Comparison of ENCODE assay signal across 8 cellular contexts in genomic region chr10:11170993-11171416, GRCh38.
DNase-seq lines count a peak whose midpoint lies in the region; ATAC-seq lines count a peak whose summit lies in the region.

No MANE protein-coding gene starts in this region.

- DNase-seq in activated CD4-positive, CD25-positive, alpha-beta regulatory T cell treated with anti-CD3 and anti-CD28 coated beads, Interleukin-2, amount 50 U/mL, for 72 hours, result no peak
- DNase-seq in activated CD4-positive, alpha-beta T cell treated with anti-CD3 and anti-CD28 coated beads, Interleukin-2, amount 50 U/mL, for 1 hour, result peak; percentile 42
- DNase-seq in stimulated activated CD4-positive, alpha-beta T cell treated with anti-CD3 and anti-CD28 coated beads, Interleukin-4, amount 100 ng/mL, for 1 hour, result peak; percentile 29
- DNase-seq in kidney glomerular epithelial cell (lab: John Stamatoyannopoulos, UW), result no peak
- DNase-seq in amniotic stem cell (lab: John Stamatoyannopoulos, UW), result no peak
- DNase-seq in NCI-H69 (lab: John Stamatoyannopoulos, UW), result no peak

- ATAC-seq in activated CD4-positive, CD25-positive, alpha-beta regulatory T cell treated with anti-CD3 and anti-CD28 coated beads, Interleukin-2, amount 50 U/mL, for 24 hours, result peak; percentile 17 to 24
- ATAC-seq in HG03064 (IDR thresholded peaks at IDR 0.05; ENCODE audit: low read depth, unreplicated experiment), result peak; percentile 33

Comparison
In these comparisons a context has a peak if more than half of its experiments do, and no peak if none do; other contexts are left out.
1. DNase-seq: peak in activated CD4-positive, alpha-beta T cell treated with anti-CD3 and anti-CD28 coated beads, Interleukin-2, amount 50 U/mL, for 1 hour (single experiment) and stimulated activated CD4-positive, alpha-beta T cell treated with anti-CD3 and anti-CD28 coated beads, Interleukin-4, amount 100 ng/mL, for 1 hour (single experiment); none in activated CD4-positive, CD25-positive, alpha-beta regulatory T cell treated with anti-CD3 and anti-CD28 coated beads, Interleukin-2, amount 50 U/mL, for 72 hours (single experiment), kidney glomerular epithelial cell (single experiment), amniotic stem cell (single experiment) and NCI-H69 (single experiment).